In genomic region chr1:183070923-183071618, GRCh38 we compare ENCODE assay signal across 9 cellular contexts. TPM values are rescaled to one million over a fixed set of nuclear protein-coding genes. Genes with fewer than 3 reads are reported as not detected.
DNase-seq lines count a peak whose midpoint lies in the region; ATAC-seq, FAIRE-seq and TF ChIP-seq lines count a peak whose summit lies in the region.
"Had no signal": no experiment of that assay in that cellular context is flagged by ENCODE, and none has a peak within 500 bp of the region (broad histone marks: within the 10 kb centered on the region; RNA-seq: fewer than 3 reads in every experiment).

No MANE protein-coding gene starts in this region.

- H3K4me1 ChIP-seq in breast epithelium, result peaks cover 0 to 4% of the 10 kb centered on the region in 2 donors

- H3K4me3 Mint-ChIP-seq in MCF 10A (ENCODE audit: unreplicated experiment) (no peak overlapping the region), progenitor cell of endocrine pancreas (ENCODE audit: low read depth) (no peak overlapping the region)
- H3K4me3 Mint-ChIP-seq: activated naive CD8-positive, alpha-beta T cell had no signal

- no peaks in the 10 kb centered on the region for H3K9me3 Mint-ChIP-seq in MCF 10A (ENCODE audit: unreplicated experiment)
- no peaks in the 10 kb centered on the region for H3K9me3 Mint-ChIP-seq in progenitor cell of endocrine pancreas (ENCODE audit: low read depth)

- H3K27ac Mint-ChIP-seq in MCF 10A (ENCODE audit: low read depth, unreplicated experiment), result peak overlapping the region; percentile 73
- no peak overlapping the region for H3K27ac Mint-ChIP-seq in progenitor cell of endocrine pancreas
- H3K27ac Mint-ChIP-seq: activated naive CD8-positive, alpha-beta T cell had no signal

- H3K27ac ChIP-seq in breast epithelium, result peak overlapping the region in 1 of 2 donors; percentile 3

- H3K27me3 ChIP-seq in breast epithelium, result no peaks in the 10 kb centered on the region

- H3K4me1 Mint-ChIP-seq in MCF 10A (ENCODE audit: insufficient read depth, unreplicated experiment) (peaks cover 52% of the 10 kb centered on the region), progenitor cell of endocrine pancreas (ENCODE audit: low read depth) (peaks cover 19% of the 10 kb centered on the region)

- no peaks in the 10 kb centered on the region for H3K36me3 ChIP-seq in breast epithelium

- FAIRE-seq in RCC 7860 (lab: Jason Lieb, UNC) (peak; percentile 23), D721Med (lab: Jason Lieb, UNC) (no peak)

- CTCF ChIA-PET in MCF 10A (lab: Yijun Ruan, JAX), result interaction anchor here (0.5 to 1.7 kb wide), 7 partner anchors 8 to 157 kb away, joined by 3 to 6 read pairs (median 3); no protein-coding TSS in a partner anchor

- H3K27me3 Mint-ChIP-seq in MCF 10A (ENCODE audit: insufficient read depth, unreplicated experiment), result no peaks in the 10 kb centered on the region
- H3K27me3 Mint-ChIP-seq in progenitor cell of endocrine pancreas, result no peaks in the 10 kb centered on the region

- DNase-seq in MCF 10A (ENCODE audit: unreplicated experiment), result peak; percentile 47
- no peak for DNase-seq in breast epithelium (ENCODE audit: low spot score in 2 of 2)
- DNase-seq in RCC 7860 (ENCODE audit: low spot score), result peak; percentile 55
- DNase-seq in medulla oblongata (ENCODE audit: extremely low spot score), result peak; percentile 13
- DNase-seq in progenitor cell of endocrine pancreas (ENCODE audit: low spot score, unreplicated experiment), result no peak
- no peak for DNase-seq in D721Med (ENCODE audit: insufficient read length, low spot score)
- no peak for DNase-seq in NCI-H2196 treated with DMSO at 0.1 percent for 48 hours (lab: John Stamatoyannopoulos, UW; ENCODE audit: unreplicated experiment)

- TF ChIP-seq CTCF in MCF 10A (IDR thresholded peaks at IDR 0.05; ENCODE audit: unreplicated experiment) (no peak), breast epithelium (IDR thresholded peaks at IDR 0.05) (no peak), progenitor cell of endocrine pancreas (IDR thresholded peaks at IDR 0.05; ENCODE audit: unreplicated experiment) (no peak), D721Med (IDR thresholded peaks at IDR 0.05; ENCODE audit: insufficient read depth, missing control alignments) (no peak)

- POLR2A ChIA-PET in MCF 10A (lab: Yijun Ruan, JAX), result interaction anchor here (1.0 to 4.1 kb wide), 12 partner anchors 8 to 109 kb away, joined by 4 to 23 read pairs (median 7); no protein-coding TSS in a partner anchor

- H3K4me3 ChIP-seq in breast epithelium, result no peak overlapping the region

- no peak for TF ChIP-seq POLR2A in breast epithelium (IDR thresholded peaks at IDR 0.05)

- H3K36me3 Mint-ChIP-seq in MCF 10A (ENCODE audit: insufficient read depth, unreplicated experiment) (no peaks in the 10 kb centered on the region), progenitor cell of endocrine pancreas (ENCODE audit: insufficient read depth) (no peaks in the 10 kb centered on the region)
- H3K36me3 Mint-ChIP-seq: activated naive CD8-positive, alpha-beta T cell had no signal

- H3K9me3 ChIP-seq in breast epithelium, result no peaks in the 10 kb centered on the region

- intact Hi-C loops in MCF 10A (cut with micrococcal nuclease), result no loop called here
- intact Hi-C loops in breast epithelium (cut with DNase I; ENCODE audit: low total_unique reads), result no loop called here

- no TSS peak for BruUV-seq in MCF 10A (replicated peaks; lab: Mats Ljungman, UMichigan)

- peak; percentile 88 for ATAC-seq in HG03025 (IDR thresholded peaks at IDR 0.05; ENCODE audit: low FRiP score, unreplicated experiment)

RNA-seq across cellular contexts. Expression of gene LAMC1, which starts 47.9 kb away (rescaled TPM):
- total RNA-seq in MCF 10A (2022) (179 and 230 TPM in 2 replicates), breast epithelium (100 to 1,000 TPM; 125 to 679 (median 249) TPM), progenitor cell of endocrine pancreas (72.9 and 77.3 TPM in 2 replicates)

Comparison
In these comparisons a context has a peak if more than half of its experiments do, and no peak if none do; other contexts are left out.
1. DNase-seq: peak in MCF 10A (single experiment), RCC 7860 (single experiment) and medulla oblongata (single experiment); none in breast epithelium (0 of 2), progenitor cell of endocrine pancreas (single experiment), D721Med (single experiment) and NCI-H2196 treated with DMSO at 0.1 percent for 48 hours (single experiment).